Comparison of ENCODE assay signal across 30 cellular contexts in genomic region chr13:35848316-35848715, GRCh38.
DNase-seq lines count a peak whose midpoint lies in the region; ATAC-seq and TF ChIP-seq lines count a peak whose summit lies in the region.
"Had no signal": no experiment of that assay in that cellular context is flagged by ENCODE, and none has a peak within 500 bp of the region (broad histone marks: within the 10 kb centered on the region; RNA-seq: fewer than 3 reads in every experiment).

No MANE protein-coding gene starts in this region.

- H3K27me3 Mint-ChIP-seq in brain (no peaks in the 10 kb centered on the region), mesothelial cell of epicardium (ENCODE audit: low read depth) (no peaks in the 10 kb centered on the region)

- intact Hi-C loops in left colon (cut with DNase I, micrococcal nuclease) = no loop called here

- peak; percentile 58 for DNase-seq in fibroblast of gingiva (ENCODE audit: low read depth)
- no peak for DNase-seq in mesothelial cell of epicardium (ENCODE audit: low spot score in 2 of 2, unreplicated experiment in 2 of 2)
- peak; percentile 17 for DNase-seq in stromal cell of bone marrow (ENCODE audit: low read depth)
- DNase-seq in effector CD4-positive, alpha-beta T cell = no peak
- DNase-seq in left colon = no peak
- no peak for DNase-seq in substantia nigra (lab: John Stamatoyannopoulos, UW)
- DNase-seq: activated CD4-positive, alpha-beta memory T cell treated with anti-CD3 and anti-CD28 coated beads for 36 hours; activated CD4-positive, CD25-positive, alpha-beta regulatory T cell treated with anti-CD3 and anti-CD28 coated beads, Interleukin-2, amount 50 U/mL, for 72 hours; activated CD8-positive, alpha-beta memory T cell treated with anti-CD3 and anti-CD28 coated beads, Interleukin-2, amount 50 U/mL, for 4 hours; activated naive CD4-positive, alpha-beta T cell treated with anti-CD3 and anti-CD28 coated beads for 36 hours; adrenal gland; body of pancreas; Caco-2; HCEC 1CT; kidney glomerular epithelial cell; MG63; NCI-H1105; NCI-H187; NCI-H2171 treated with DMSO at 0.1 percent for 48 hours; NCI-H526; NK-92 treated with Interleukin-12 subunit alpha and Interleukin-12 subunit beta, amount 100 ng/mL, for 24 hours; retina; stimulated activated CD8-positive, alpha-beta memory T cell treated with anti-CD3 and anti-CD28 coated beads, Interleukin-4, amount 100 ng/mL, for 48 hours had no signal

- H3K27ac Mint-ChIP-seq in brain (peak overlapping the region in 4 of 5 experiments; percentile 51 to 63 (median 60)), mesothelial cell of epicardium (peak overlapping the region; percentile 43)
- H3K27ac Mint-ChIP-seq: activated CD4-positive, alpha-beta memory T cell treated with anti-CD3 and anti-CD28 coated beads for 36 hours; activated naive CD4-positive, alpha-beta T cell treated with anti-CD3 and anti-CD28 coated beads for 36 hours; stimulated activated naive CD8-positive, alpha-beta T cell treated with anti-CD3 and anti-CD28 coated beads, Interleukin-15, Interleukin-2, amounts not matched to agents 100 ng/mL and 50 ng/mL, for 24 hours; T-helper 2 cell treated with Interferon-gamma antibody and Interleukin-4, amounts not matched to agents 5 μg/mL and 100 μg/mL, for 36 hours had no signal

- no peaks in the 10 kb centered on the region for H3K9me3 Mint-ChIP-seq in brain
- H3K9me3 Mint-ChIP-seq in mesothelial cell of epicardium = no peaks in the 10 kb centered on the region
- H3K9me3 Mint-ChIP-seq: activated CD4-positive, alpha-beta memory T cell treated with anti-CD3 and anti-CD28 coated beads for 36 hours; stimulated activated naive CD8-positive, alpha-beta T cell treated with anti-CD3 and anti-CD28 coated beads, Interleukin-15, Interleukin-2, amounts not matched to agents 100 ng/mL and 50 ng/mL, for 24 hours; T-helper 2 cell treated with Interferon-gamma antibody and Interleukin-4, amounts not matched to agents 5 μg/mL and 100 μg/mL, for 36 hours had no signal

- ATAC-seq in left colon = no peak
- ATAC-seq: body of pancreas had no signal

- H3K4me3 Mint-ChIP-seq in brain = peak overlapping the region in 1 of 5 experiments; percentile 20
- no peak overlapping the region for H3K4me3 Mint-ChIP-seq in mesothelial cell of epicardium
- H3K4me3 Mint-ChIP-seq: activated CD4-positive, alpha-beta memory T cell treated with anti-CD3 and anti-CD28 coated beads for 36 hours; activated naive CD4-positive, alpha-beta T cell treated with anti-CD3 and anti-CD28 coated beads for 36 hours; neural crest cell; stimulated activated naive CD8-positive, alpha-beta T cell treated with anti-CD3 and anti-CD28 coated beads, Interleukin-15, Interleukin-2, amounts not matched to agents 100 ng/mL and 50 ng/mL, for 24 hours; T-helper 2 cell treated with Interferon-gamma antibody and Interleukin-4, amounts not matched to agents 5 μg/mL and 100 μg/mL, for 36 hours had no signal

- H3K4me1 Mint-ChIP-seq in brain (peaks cover 49% of the 10 kb centered on the region), mesothelial cell of epicardium (peaks cover 13% of the 10 kb centered on the region)

- H3K36me3 Mint-ChIP-seq in brain (peaks cover 26% of the 10 kb centered on the region), mesothelial cell of epicardium (peaks cover 4% of the 10 kb centered on the region)
- H3K36me3 Mint-ChIP-seq: activated CD4-positive, alpha-beta memory T cell treated with anti-CD3 and anti-CD28 coated beads for 36 hours had no signal

- TF ChIP-seq CTCF in brain (conservative IDR thresholded peaks at IDR 0.05) (no peak), mesothelial cell of epicardium (IDR thresholded peaks at IDR 0.05; ENCODE audit: unreplicated experiment) (no peak)

- no peak overlapping the region for H3K27ac ChIP-seq in substantia nigra (ENCODE audit: low read depth, low read length, poor library complexity, severe bottlenecking)
- H3K27ac ChIP-seq: adrenal gland, body of pancreas, C4-2B, KMS-11, parathyroid adenoma had no signal

Comparison
In these comparisons a context has a peak if more than half of its experiments do, and no peak if none do; other contexts are left out.
1. DNase-seq: peak in fibroblast of gingiva (single experiment) and stromal cell of bone marrow (single experiment); none in mesothelial cell of epicardium (0 of 2), effector CD4-positive, alpha-beta T cell (single experiment), left colon (0 of 2) and substantia nigra (0 of 49).